Comparison of ENCODE assay signal across 20 cellular contexts in the genomic region with DNA sequence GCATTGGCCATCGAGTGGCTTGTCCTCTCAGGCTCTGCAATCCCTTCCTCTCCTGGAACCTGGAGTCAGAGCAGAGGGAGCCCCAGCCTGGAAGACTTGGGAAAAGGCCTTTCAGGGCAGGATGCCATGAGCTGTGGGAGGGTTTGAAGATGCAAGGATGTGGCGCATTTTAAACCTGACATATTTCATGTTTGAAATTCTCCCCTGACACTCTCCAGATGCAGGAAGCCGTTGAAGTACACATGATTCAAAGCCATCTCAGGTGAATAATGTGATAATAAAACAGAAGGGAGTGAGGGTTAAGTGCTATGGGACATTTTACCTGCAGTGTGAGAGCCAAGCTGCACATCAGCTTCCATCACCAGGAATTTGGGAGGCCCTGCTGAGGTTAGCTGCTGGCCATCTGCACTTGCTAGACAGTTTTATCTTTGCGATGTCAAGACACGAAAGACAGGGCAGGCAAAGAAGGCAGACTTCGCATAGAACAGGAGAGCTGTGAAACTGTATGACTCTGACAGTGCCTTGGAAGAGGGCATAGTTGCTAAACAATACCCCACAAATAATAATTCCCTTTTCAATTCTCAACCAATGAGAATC.
"Had no signal": no experiment of that assay in that cellular context is flagged by ENCODE, and none has a peak within 500 bp of the region (broad histone marks: within the 10 kb centered on the region; RNA-seq: fewer than 3 reads in every experiment).

No MANE protein-coding gene starts in this region.

- H3K9me3 ChIP-seq: gastroesophageal sphincter, mucosa of descending colon, ovary, right atrium auricular region, sigmoid colon, stomach had no signal

- H3K4me3 ChIP-seq: gastroesophageal sphincter, lung, mucosa of descending colon, ovary, right atrium auricular region, sigmoid colon, skin epidermis, stomach had no signal

- H3K4me1 ChIP-seq: gastroesophageal sphincter, right atrium auricular region, sigmoid colon, stomach had no signal

- H3K27me3 ChIP-seq: gastroesophageal sphincter, ovary, right atrium auricular region, sigmoid colon, stomach had no signal

- H3K36me3 Mint-ChIP-seq: naive thymus-derived CD8-positive, alpha-beta T cell had no signal

- H3K27ac Mint-ChIP-seq: naive thymus-derived CD8-positive, alpha-beta T cell had no signal

- H3K27me3 Mint-ChIP-seq: naive thymus-derived CD8-positive, alpha-beta T cell had no signal

- H3K4me3 Mint-ChIP-seq: naive thymus-derived CD8-positive, alpha-beta T cell had no signal

- H3K27ac ChIP-seq: gastroesophageal sphincter, ovary, right atrium auricular region, sigmoid colon, skin epidermis, stomach had no signal

- H3K36me3 ChIP-seq: gastroesophageal sphincter, ovary, right atrium auricular region, sigmoid colon, stomach had no signal

- DNase-seq: effector memory CD4-positive, alpha-beta T cell; foreskin fibroblast; glutamatergic neuron; kidney; left cardiac atrium; left ventricle myocardium superior; mesenchymal stem cell; mucosa of descending colon; naive thymus-derived CD8-positive, alpha-beta T cell; ovary; sigmoid colon; stimulated activated CD4-positive, alpha-beta T cell treated with anti-CD3 and anti-CD28 coated beads, Interleukin-12 subunit alpha, Interleukin-12 subunit beta, amount 100 ng/mL, for 4 hours; stimulated activated naive CD4-positive, alpha-beta T cell; stomach; substantia nigra; trophoblast cell had no signal
